37 cellular contexts compared by ENCODE assay signal in the genomic region with DNA sequence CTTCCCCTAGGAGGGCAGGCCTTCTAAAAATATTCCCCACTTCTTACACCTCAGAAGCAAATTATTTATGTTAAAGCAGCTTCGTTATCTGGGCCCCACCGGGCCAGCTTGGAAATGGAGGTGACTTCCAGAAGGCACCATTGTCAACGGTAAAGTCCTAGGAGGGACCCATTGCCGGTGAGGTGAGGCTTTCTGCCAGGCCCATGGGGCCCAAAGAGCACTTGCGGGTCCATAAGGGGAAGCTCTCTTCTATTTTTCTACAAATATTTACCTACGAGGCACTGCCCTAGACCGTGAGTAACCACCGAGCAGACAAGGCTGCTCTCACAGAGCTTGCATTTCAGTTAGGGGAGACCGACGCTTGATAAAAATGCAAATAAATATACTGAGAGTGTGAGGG. TPM values are rescaled to one million over a fixed set of nuclear protein-coding genes. Genes with fewer than 3 reads are reported as not detected.
"Had no signal": no experiment of that assay in that cellular context is flagged by ENCODE, and none has a peak within 500 bp of the region (broad histone marks: within the 10 kb centered on the region; RNA-seq: fewer than 3 reads in every experiment).

No MANE protein-coding gene starts in this region.

- H2AFZ ChIP-seq: neural progenitor cell had no signal

- H3K4me1 ChIP-seq: pancreas, prostate gland, right atrium auricular region, spleen, suprapubic skin, testis, tibial artery, transverse colon, upper lobe of right lung, uterus had no signal

- H3K27me3 Mint-ChIP-seq: stimulated activated naive CD8-positive, alpha-beta T cell treated with anti-CD3 and anti-CD28 coated beads, Interleukin-15, amount 100 ng/mL, for 72 hours had no signal

- H3K4me2 ChIP-seq: neural progenitor cell, smooth muscle cell had no signal

- H3K4me1 Mint-ChIP-seq: stimulated activated memory B cell treated with anti-CD40 and anti-IgM and Interleukin-4, amounts not matched to agents 10 μg/mL and 1 μg/mL and 100 μg/mL, for 72 hours; stimulated activated naive CD8-positive, alpha-beta T cell treated with anti-CD3 and anti-CD28 coated beads, Interleukin-15, amount 100 ng/mL, for 72 hours had no signal

- H3K9me3 ChIP-seq: neutrophil, pancreas, prostate gland, right atrium auricular region, spleen, suprapubic skin, testis, tibial artery, transverse colon, upper lobe of right lung, uterus had no signal

- H3K27me3 ChIP-seq: neural progenitor cell, neutrophil, pancreas, right atrium auricular region, spleen, testis, transverse colon, upper lobe of right lung, uterus had no signal

- H3K4me3 ChIP-seq: neural progenitor cell, pancreas, prostate gland, right atrium auricular region, skin epidermis, smooth muscle cell, spleen, suprapubic skin, testis, tibial artery, transverse colon, upper lobe of right lung, uterus had no signal

- H3K9me3 Mint-ChIP-seq: naive thymus-derived CD8-positive, alpha-beta T cell; stimulated activated memory B cell treated with anti-CD40 and anti-IgM and Interleukin-4, amounts not matched to agents 10 μg/mL and 1 μg/mL and 100 μg/mL, for 72 hours; stimulated activated naive CD8-positive, alpha-beta T cell treated with anti-CD3 and anti-CD28 coated beads, Interleukin-15, amount 100 ng/mL, for 72 hours had no signal

- ATAC-seq: naive thymus-derived CD8-positive, alpha-beta T cell; pancreas; stimulated activated memory B cell treated with anti-CD40 and anti-IgM and Interleukin-4, amounts not matched to agents 10 μg/mL and 1 μg/mL and 100 μg/mL, for 72 hours; stimulated activated naive CD8-positive, alpha-beta T cell treated with anti-CD3 and anti-CD28 coated beads, Interleukin-15, amount 100 ng/mL, for 72 hours; stimulated activated naive CD8-positive, alpha-beta T cell treated with anti-CD3 and anti-CD28 coated beads, Interleukin-15, Interleukin-2, amounts not matched to agents 100 U/mL and 50 U/mL, for 24 hours; upper lobe of right lung had no signal

- FAIRE-seq: pancreas had no signal

- H3K36me3 Mint-ChIP-seq: naive B cell; naive thymus-derived CD8-positive, alpha-beta T cell; neural progenitor cell; stimulated activated memory B cell treated with anti-CD40 and anti-IgM and Interleukin-4, amounts not matched to agents 10 μg/mL and 1 μg/mL and 100 μg/mL, for 72 hours; type B pancreatic cell had no signal

- H3K4me3 Mint-ChIP-seq: naive B cell; naive thymus-derived CD8-positive, alpha-beta T cell; neural progenitor cell; stimulated activated memory B cell treated with anti-CD40 and anti-IgM and Interleukin-4, amounts not matched to agents 10 μg/mL and 1 μg/mL and 100 μg/mL, for 72 hours; stimulated activated naive CD8-positive, alpha-beta T cell treated with anti-CD3 and anti-CD28 coated beads, Interleukin-15, amount 100 ng/mL, for 72 hours; type B pancreatic cell had no signal

- DNase-seq: naive B cell; naive thymus-derived CD8-positive, alpha-beta T cell; nucleus accumbens; pancreas; retina; spleen; stimulated activated CD4-positive, alpha-beta T cell treated with anti-CD3 and anti-CD28 coated beads, Interleukin-12 subunit alpha, Interleukin-12 subunit beta, amount 100 ng/mL, for 4 hours; stimulated activated CD4-positive, alpha-beta T cell treated with anti-CD3 and anti-CD28 coated beads, Interleukin-1b, Interleukin-23, amount 100 ng/mL, for 48 hours; stimulated activated CD4-positive, alpha-beta T cell treated with anti-CD3 and anti-CD28 coated beads, Interleukin-4, amount 100 ng/mL, for 1 hour; stimulated activated CD4-positive, alpha-beta T cell treated with anti-CD3 and anti-CD28 coated beads, Interleukin-4, amount 100 ng/mL, for 4 hours; stimulated activated CD8-positive, alpha-beta memory T cell treated with anti-CD3 and anti-CD28 coated beads, Interleukin-4, amount 100 ng/mL, for 48 hours; stimulated activated naive CD4-positive, alpha-beta T cell; stimulated activated naive CD8-positive, alpha-beta T cell treated with anti-CD3 and anti-CD28 coated beads, Interleukin-15, amount 100 ng/mL, for 72 hours; stimulated activated naive CD8-positive, alpha-beta T cell treated with anti-CD3 and anti-CD28 coated beads, Interleukin-15, Interleukin-2, amounts not matched to agents 100 U/mL and 50 U/mL, for 24 hours; substantia nigra; testis; tibial artery; transverse colon; upper lobe of right lung; uterus had no signal

- H3K27ac Mint-ChIP-seq: naive B cell; neural progenitor cell; stimulated activated memory B cell treated with anti-CD40 and anti-IgM and Interleukin-4, amounts not matched to agents 10 μg/mL and 1 μg/mL and 100 μg/mL, for 72 hours; stimulated activated naive CD8-positive, alpha-beta T cell treated with anti-CD3 and anti-CD28 coated beads, Interleukin-15, amount 100 ng/mL, for 72 hours; type B pancreatic cell had no signal

- H3K36me3 ChIP-seq: neural progenitor cell, neutrophil, pancreas, prostate gland, right atrium auricular region, spleen, suprapubic skin, tibial artery, transverse colon, upper lobe of right lung, uterus had no signal

- H3K9ac ChIP-seq: neural progenitor cell had no signal

- H3K27ac ChIP-seq: neural progenitor cell, neutrophil, pancreas, prostate gland, right atrium auricular region, skin epidermis, spleen, suprapubic skin, testis, tibial artery, transverse colon, upper lobe of right lung, uterus had no signal

RNA-seq across cellular contexts. Expression of a gene that starts 41.5 kb away (rescaled TPM):
- total RNA-seq: myocyte; naive thymus-derived CD8-positive, alpha-beta T cell; omental fat pad; osteocyte; pancreas; posterior vena cava; prostate gland; pulmonary artery endothelial cell; right atrium auricular region; smooth muscle cell; spleen; suprapubic skin; transverse colon; upper lobe of right lung; urinary bladder; uterus had no signal
- polyA plus RNA-seq: naive thymus-derived CD8-positive, alpha-beta T cell; neural cell; pancreas; smooth muscle cell; spleen; thymus; urinary bladder had no signal
